Comparison of ENCODE assay signal across 1 cellular context in the genomic region with DNA sequence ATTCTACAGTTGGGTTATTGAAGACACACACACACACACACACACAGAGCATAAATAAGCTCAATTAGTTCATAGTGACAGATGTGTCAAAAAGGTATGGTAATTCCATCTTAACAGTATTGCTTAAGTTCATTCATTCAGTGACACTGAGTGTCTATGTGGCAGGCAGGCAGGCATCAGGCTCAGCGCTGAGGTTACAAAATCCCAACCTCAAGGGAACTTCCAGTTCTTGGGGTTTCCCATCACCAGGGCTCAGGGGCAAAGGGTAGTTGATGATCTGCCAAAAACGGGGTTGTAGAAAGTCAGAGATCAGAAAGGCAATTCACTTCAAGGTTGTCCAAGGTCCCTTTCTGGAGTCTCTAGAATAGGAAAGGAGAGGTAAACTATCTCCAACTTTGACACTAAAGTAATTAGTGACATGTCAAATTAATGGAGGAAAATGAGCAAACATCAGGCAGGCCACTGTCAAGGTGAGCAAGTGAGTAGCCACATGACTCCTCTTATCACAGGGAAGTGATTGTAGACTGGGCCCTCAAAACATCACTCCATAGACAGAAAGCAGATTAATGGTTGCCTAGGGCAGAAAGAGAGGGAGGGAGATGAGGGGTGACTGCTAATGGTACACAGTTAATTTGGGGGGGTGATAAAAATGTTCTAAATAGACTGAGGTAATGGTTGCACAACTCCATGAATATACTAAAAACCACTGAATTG.
A peak's percentile ranks its signal among the peaks of the same experiment; 100 is the strongest.
TF ChIP-seq lines count a peak whose summit lies in the region.

No MANE protein-coding gene starts in this region.

TF ChIP-seq in GM12878, 131 proteins besides CTCF, POLR2A, EP300 and RAD21 (continued from another document):
- TF ChIP-seq IKZF1 (conservative IDR thresholded peaks at IDR 0.05) (peak; percentile 59), CEBPZ (IDR thresholded peaks at IDR 0.05; ENCODE audit: low read depth, low read length) (no peak), SPI1 (IDR thresholded peaks at IDR 0.05; ENCODE audit: borderline replicate concordance, insufficient read depth, low read depth, low read length) (no peak), DPF2 (IDR thresholded peaks at IDR 0.05) (0 out of 2 replicates have a peak, but pooled peaks have one; percentile 10), NR2F1 (conservative IDR thresholded peaks at IDR 0.05) (peak; percentile 83)
- TF ChIP-seq, protein P1, sequence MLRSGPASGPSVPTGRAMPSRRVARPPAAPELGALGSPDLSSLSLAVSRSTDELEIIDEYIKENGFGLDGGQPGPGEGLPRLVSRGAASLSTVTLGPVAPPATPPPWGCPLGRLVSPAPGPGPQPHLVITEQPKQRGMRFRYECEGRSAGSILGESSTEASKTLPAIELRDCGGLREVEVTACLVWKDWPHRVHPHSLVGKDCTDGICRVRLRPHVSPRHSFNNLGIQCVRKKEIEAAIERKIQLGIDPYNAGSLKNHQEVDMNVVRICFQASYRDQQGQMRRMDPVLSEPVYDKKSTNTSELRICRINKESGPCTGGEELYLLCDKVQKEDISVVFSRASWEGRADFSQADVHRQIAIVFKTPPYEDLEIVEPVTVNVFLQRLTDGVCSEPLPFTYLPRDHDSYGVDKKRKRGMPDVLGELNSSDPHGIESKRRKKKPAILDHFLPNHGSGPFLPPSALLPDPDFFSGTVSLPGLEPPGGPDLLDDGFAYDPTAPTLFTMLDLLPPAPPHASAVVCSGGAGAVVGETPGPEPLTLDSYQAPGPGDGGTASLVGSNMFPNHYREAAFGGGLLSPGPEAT (IDR thresholded peaks at IDR 0.05; ENCODE audit: low read depth), result peak; percentile 74
- TF ChIP-seq, protein P2, sequence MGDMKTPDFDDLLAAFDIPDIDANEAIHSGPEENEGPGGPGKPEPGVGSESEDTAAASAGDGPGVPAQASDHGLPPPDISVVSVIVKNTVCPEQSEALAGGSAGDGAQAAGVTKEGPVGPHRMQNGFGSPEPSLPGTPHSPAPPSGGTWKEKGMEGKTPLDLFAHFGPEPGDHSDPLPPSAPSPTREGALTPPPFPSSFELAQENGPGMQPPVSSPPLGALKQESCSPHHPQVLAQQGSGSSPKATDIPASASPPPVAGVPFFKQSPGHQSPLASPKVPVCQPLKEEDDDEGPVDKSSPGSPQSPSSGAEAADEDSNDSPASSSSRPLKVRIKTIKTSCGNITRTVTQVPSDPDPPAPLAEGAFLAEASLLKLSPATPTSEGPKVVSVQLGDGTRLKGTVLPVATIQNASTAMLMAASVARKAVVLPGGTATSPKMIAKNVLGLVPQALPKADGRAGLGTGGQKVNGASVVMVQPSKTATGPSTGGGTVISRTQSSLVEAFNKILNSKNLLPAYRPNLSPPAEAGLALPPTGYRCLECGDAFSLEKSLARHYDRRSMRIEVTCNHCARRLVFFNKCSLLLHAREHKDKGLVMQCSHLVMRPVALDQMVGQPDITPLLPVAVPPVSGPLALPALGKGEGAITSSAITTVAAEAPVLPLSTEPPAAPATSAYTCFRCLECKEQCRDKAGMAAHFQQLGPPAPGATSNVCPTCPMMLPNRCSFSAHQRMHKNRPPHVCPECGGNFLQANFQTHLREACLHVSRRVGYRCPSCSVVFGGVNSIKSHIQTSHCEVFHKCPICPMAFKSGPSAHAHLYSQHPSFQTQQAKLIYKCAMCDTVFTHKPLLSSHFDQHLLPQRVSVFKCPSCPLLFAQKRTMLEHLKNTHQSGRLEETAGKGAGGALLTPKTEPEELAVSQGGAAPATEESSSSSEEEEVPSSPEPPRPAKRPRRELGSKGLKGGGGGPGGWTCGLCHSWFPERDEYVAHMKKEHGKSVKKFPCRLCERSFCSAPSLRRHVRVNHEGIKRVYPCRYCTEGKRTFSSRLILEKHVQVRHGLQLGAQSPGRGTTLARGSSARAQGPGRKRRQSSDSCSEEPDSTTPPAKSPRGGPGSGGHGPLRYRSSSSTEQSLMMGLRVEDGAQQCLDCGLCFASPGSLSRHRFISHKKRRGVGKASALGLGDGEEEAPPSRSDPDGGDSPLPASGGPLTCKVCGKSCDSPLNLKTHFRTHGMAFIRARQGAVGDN (IDR thresholded peaks at IDR 0.05), result peak; percentile 19; the same call in 1 of the 2 replicates
